ENCODE assay signal across 8 cellular contexts in the genomic region with DNA sequence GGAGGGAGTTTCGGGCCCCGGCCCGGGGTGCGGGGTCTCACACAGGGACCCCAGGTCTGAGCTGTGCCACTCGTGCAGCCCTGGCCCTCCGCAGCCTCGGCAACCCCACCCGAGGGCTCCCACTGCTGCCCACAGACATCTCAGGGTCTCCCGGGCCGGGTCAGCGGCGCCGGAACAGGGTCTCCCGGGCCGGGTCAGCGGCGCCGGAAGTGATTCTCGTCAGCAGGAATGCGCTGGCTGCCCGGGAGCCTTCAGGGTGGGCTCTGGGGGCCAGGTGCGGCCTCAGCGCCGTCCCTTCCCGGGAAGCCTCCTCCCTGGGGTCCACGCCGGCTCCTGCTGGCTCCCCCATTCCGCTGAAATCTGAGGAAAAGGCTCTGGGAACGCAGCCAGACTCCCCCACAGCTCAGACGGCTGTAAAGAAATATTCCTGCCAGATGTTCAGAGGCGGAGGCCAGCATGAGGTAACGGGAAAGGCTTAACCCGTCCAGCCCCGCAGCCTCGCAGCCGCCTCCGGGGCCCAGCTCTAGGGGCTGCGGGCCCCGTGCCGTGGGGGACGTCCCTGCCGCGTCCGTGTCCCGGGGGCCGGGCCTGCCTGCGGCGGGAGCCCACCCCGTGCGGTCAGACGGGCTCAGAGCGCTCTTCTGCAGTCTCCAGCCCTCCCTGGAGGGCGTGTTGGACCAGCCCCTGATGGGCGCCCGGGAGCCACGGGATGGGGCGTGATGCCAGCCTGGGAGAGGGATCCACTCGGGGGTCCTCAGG. TPM values are rescaled to one million over a fixed set of nuclear protein-coding genes. Genes with fewer than 3 reads are reported as not detected.
A peak's percentile ranks its signal among the peaks of the same experiment; 100 is the strongest.
DNase-seq lines count a peak whose midpoint lies in the region; ATAC-seq and TF ChIP-seq lines count a peak whose summit lies in the region.

No MANE protein-coding gene starts in this region.

- WGBS in gastroesophageal sphincter (ENCODE audit: low coverage in 1 of 2), 2 donors = 0% methylated on average over 3 of the region's 58 CpGs; no CpG with 5 or more reads in 1 of the 2 donors
- WGBS in trophoblast cell (ENCODE audit: extremely low coverage, insufficient coverage, insufficient read length) = no CpG with 5 or more reads among the region's 58 CpGs

- peak overlapping the region; percentile 26 to 58 for H3K4me3 ChIP-seq in gastroesophageal sphincter
- peak overlapping the region; percentile 62 for H3K4me3 ChIP-seq in trophoblast cell (ENCODE audit: low read depth, low read length)

- peak overlapping the region; percentile 68 for H3K14ac ChIP-seq in trophoblast cell (ENCODE audit: low read length)

- peak overlapping the region; percentile 29 for H2BK5ac ChIP-seq in trophoblast cell (ENCODE audit: low read depth, low read length, poor library complexity)

- DNase-seq in H4 (ENCODE audit: low spot score) (peak; percentile 60), T-cell (no peak), trophoblast cell (no peak), SW480 (ENCODE audit: low spot score) (no peak), C1 segment of cervical spinal cord (lab: John Stamatoyannopoulos, UW) (no peak)
- no peak for DNase-seq in activated naive CD4-positive, alpha-beta T cell (lab: John Stamatoyannopoulos, UW)

- peak overlapping the region; percentile 12 for H3K4ac ChIP-seq in trophoblast cell (ENCODE audit: low read depth, low read length)

- POLR2A ChIA-PET in T-cell (lab: Charles Lee) = no interaction called here

- H3K4me1 Mint-ChIP-seq in T-cell = peaks cover 6 to 16% (median 16%) of the 10 kb centered on the region in 3 donors

- peak overlapping the region; percentile 31 for H3K9ac ChIP-seq in trophoblast cell (ENCODE audit: low read length)

- H3K18ac ChIP-seq in trophoblast cell (ENCODE audit: low read length) = peak overlapping the region; percentile 79

- no peaks in the 10 kb centered on the region for H3K36me3 Mint-ChIP-seq in T-cell

- no peak for TF ChIP-seq CTCF in gastroesophageal sphincter (IDR thresholded peaks at IDR 0.05)

- H4K12ac ChIP-seq in trophoblast cell (ENCODE audit: low read depth, low read length) = peak overlapping the region; percentile 74

- no peaks in the 10 kb centered on the region for H3K9me3 Mint-ChIP-seq in T-cell

- H2AK5ac ChIP-seq in trophoblast cell (ENCODE audit: low read length) = peak overlapping the region; percentile 85

- CTCF ChIA-PET in T-cell (lab: Charles Lee) = interaction anchor here (0.9 to 1.0 kb wide), 2 partner anchors 170 to 171 kb away, joined by 3 to 10 read pairs; no protein-coding TSS in a partner anchor

- TF ChIP-seq POLR2A in gastroesophageal sphincter (IDR thresholded peaks at IDR 0.05) = no peak

- peak overlapping the region; percentile 63 for H3K4me2 ChIP-seq in trophoblast cell (ENCODE audit: low read length)

- peaks cover 17% of the 10 kb centered on the region for H3K79me1 ChIP-seq in trophoblast cell (ENCODE audit: low read length)

- no peak overlapping the region for H3K27ac Mint-ChIP-seq in T-cell

- H3K27me3 ChIP-seq in gastroesophageal sphincter (no peaks in the 10 kb centered on the region), trophoblast cell (ENCODE audit: insufficient read depth, low read length) (peaks cover 2% of the 10 kb centered on the region)

- H3K9me3 ChIP-seq in gastroesophageal sphincter (no peaks in the 10 kb centered on the region), trophoblast cell (ENCODE audit: insufficient read depth, low read depth, low read length) (no peaks in the 10 kb centered on the region)

- TF ChIP-seq EP300 in gastroesophageal sphincter (IDR thresholded peaks at IDR 0.05) = no peak

- H3K36me3 ChIP-seq in gastroesophageal sphincter (no peaks in the 10 kb centered on the region), trophoblast cell (ENCODE audit: control insufficient read depth in 1 of 2, insufficient read depth in 2 of 2, low read length in 2 of 2) (no peaks in the 10 kb centered on the region)

- H3K27me3 Mint-ChIP-seq in T-cell = peaks cover 12 to 19% of the 10 kb centered on the region in 2 donors

- peak overlapping the region; percentile 93 for H4K91ac ChIP-seq in trophoblast cell (ENCODE audit: low read depth, low read length)

- peaks cover 0 to 79% (median 50%) of the 10 kb centered on the region in 3 donors for H3K4me1 ChIP-seq in gastroesophageal sphincter
- peaks cover 26 to 31% of the 10 kb centered on the region in 2 experiments for H3K4me1 ChIP-seq in trophoblast cell (ENCODE audit: control insufficient read depth in 1 of 2, insufficient read depth in 2 of 2, low read length in 2 of 2)

- H3K23ac ChIP-seq in trophoblast cell (ENCODE audit: low read length) = no peak overlapping the region

- H3K4me3 Mint-ChIP-seq in T-cell = peak overlapping the region; percentile 80 to 91 (median 84)

- H4K8ac ChIP-seq in trophoblast cell (ENCODE audit: low read depth, low read length) = peak overlapping the region; percentile 91

- ATAC-seq in T-cell (replicated peaks in 1 of 4) = peak in 1 of 4 experiments; percentile 10
- peak; percentile 38 for ATAC-seq in gastroesophageal sphincter
- no peak for ATAC-seq in HG02763 (IDR thresholded peaks at IDR 0.05; ENCODE audit: unreplicated experiment)

- H2AFZ ChIP-seq in trophoblast cell (ENCODE audit: insufficient read depth, low read length, poor library complexity) = peak overlapping the region; percentile 95

- peak overlapping the region; percentile 94 to 99 (median 97) for H3K27ac ChIP-seq in gastroesophageal sphincter
- no peak overlapping the region for H3K27ac ChIP-seq in trophoblast cell (ENCODE audit: low read depth, low read length)

- peaks cover 2% of the 10 kb centered on the region for H3K79me2 ChIP-seq in trophoblast cell (ENCODE audit: control insufficient read depth, insufficient read depth, low read length, poor library complexity)

- peak overlapping the region; percentile 89 for H2BK12ac ChIP-seq in trophoblast cell (ENCODE audit: low read length)

- peak overlapping the region; percentile 68 for H2BK120ac ChIP-seq in trophoblast cell (ENCODE audit: insufficient read depth, low read length, poor library complexity)

RNA-seq across cellular contexts. Expression of a gene that starts 8.7 kb away (rescaled TPM):
- total RNA-seq in H4 (2014; rRNA removed; shearing (Covaris generic)) = 29.6 and 34.1 TPM in 2 replicates
- total RNA-seq in T-cell = 10 to 100 TPM in 3 of 5 donors, 1 to 10 TPM in 2; 4.2 to 25.3 (median 14.6) TPM
- 1,000 to 10,000 TPM in 2 of 4 donors, 100 to 1,000 TPM in 2; 477 to 1,231 (median 878) TPM for total RNA-seq in gastroesophageal sphincter
- polyA plus RNA-seq in trophoblast cell (2013) = 53.0 and 55.7 TPM in 2 replicates

Comparison
In these comparisons a context has a peak if more than half of its experiments do, and no peak if none do; other contexts are left out.
1. RNA of a gene that starts 8.7 kb away (total RNA-seq): 477 to 1,231 TPM in gastroesophageal sphincter; 29.6 to 34.1 TPM in H4 and 4.2 to 25.3 TPM in T-cell; every median in the first group is over 10 times any median in the second.